8 cellular contexts compared by ENCODE assay signal in the genomic region with DNA sequence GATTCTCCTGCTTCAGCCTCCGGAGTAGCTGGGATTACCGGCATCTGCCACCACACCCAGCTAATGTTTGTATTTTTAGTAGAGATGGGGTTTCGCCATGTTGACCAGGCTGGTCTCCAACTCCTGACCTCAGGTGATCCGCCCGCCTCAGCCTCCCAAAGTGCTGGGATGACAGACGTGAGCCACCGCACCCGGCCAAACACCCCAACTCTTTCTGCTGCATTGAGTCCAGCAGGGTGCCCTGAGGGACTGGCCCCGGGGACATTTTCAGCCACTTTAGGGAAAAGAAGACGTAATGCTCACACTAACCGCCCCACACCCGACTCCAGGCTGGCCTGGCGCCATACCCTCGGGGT. TPM values are rescaled to one million over a fixed set of nuclear protein-coding genes. Genes with fewer than 3 reads are reported as not detected.
DNase-seq lines count a peak whose midpoint lies in the region; ATAC-seq, FAIRE-seq and TF ChIP-seq lines count a peak whose summit lies in the region.
"Not testable (repeated sequence)": the region's sequence is repeated elsewhere in the genome, so short reads cannot be mapped to it uniquely, and the experiment has no call there.

No MANE protein-coding gene starts in this region.

- CTCF ChIA-PET in A549 (lab: Yijun Ruan, JAX) (interaction anchor here (0.6 to 11.0 kb wide), 26 partner anchors 10 to 210 kb away, joined by 3 to 158 read pairs (median 8); partner anchors contain the start of genes BAHCC1 and SLC38A10), HCT116 (lab: Charles Lee) (interaction anchor here (1.5 to 2.8 kb wide), 6 partner anchors 10 to 176 kb away, joined by 6 to 11 read pairs (median 8); partner anchors contain the start of genes BAHCC1 and SLC38A10)

- not testable (repeated sequence) for H3K9me2 ChIP-seq in HCT116 (ENCODE audit: insufficient read depth)

- TF ChIP-seq EP300 in A549 (IDR thresholded peaks at IDR 0.05), result not testable (repeated sequence)

- TSS peak; percentile 92 for BruUV-seq in HCT116 (replicated peaks; lab: Mats Ljungman, UMichigan)

- peak overlapping the region; percentile 87 for H3K4me2 ChIP-seq in A549
- H3K4me2 ChIP-seq in HCT116 (ENCODE audit: low read length), result peak overlapping the region; percentile 95

- not testable (repeated sequence) for TF ChIP-seq RAD21 in A549 (conservative IDR thresholded peaks at IDR 0.05 in 1 of 2, IDR thresholded peaks at IDR 0.05 in 1 of 2); HCT116 (IDR thresholded peaks at IDR 0.05; ENCODE audit: low read depth)

- not testable (repeated sequence) for H2AFZ ChIP-seq in HCT116 (ENCODE audit: low read depth, low read length, poor library complexity, severe bottlenecking)
- H2AFZ ChIP-seq in neuron (ENCODE audit: low read depth, low read length), result peak overlapping the region; percentile 37

- H3K4me1 ChIP-seq in A549, result peaks cover 35% of the 10 kb centered on the region
- H3K4me1 ChIP-seq in HCT116 (ENCODE audit: control insufficient read depth in 1 of 2, insufficient read depth in 2 of 2, low read length in 2 of 2), result peaks cover 33 to 37% of the 10 kb centered on the region in 2 experiments
- peaks cover 15% of the 10 kb centered on the region for H3K4me1 ChIP-seq in RWPE2 (ENCODE audit: insufficient read depth, poor library complexity, severe bottlenecking)
- peaks cover 4 to 33% (median 17%) of the 10 kb centered on the region in 12 donors for H3K4me1 ChIP-seq in heart left ventricle
- H3K4me1 ChIP-seq in right lobe of liver, result peaks cover 0 to 29% (median 8%) of the 10 kb centered on the region in 4 donors
- peaks cover 28% of the 10 kb centered on the region for H3K4me1 ChIP-seq in neuron (ENCODE audit: insufficient read depth, low read length)
- H3K4me1 ChIP-seq in spleen, result peaks cover 10 to 79% (median 38%) of the 10 kb centered on the region in 6 donors

- H3K27me3 ChIP-seq in HCT116 (ENCODE audit: insufficient read depth, low read length); RWPE2 (ENCODE audit: insufficient read depth, poor library complexity, severe bottlenecking); heart left ventricle; right lobe of liver; neuron (ENCODE audit: insufficient read depth, low read length): not testable (repeated sequence)
- H3K27me3 ChIP-seq in spleen (replicated peaks in 1 of 7), result peaks cover 0 to 32% (median 0%) of the 10 kb centered on the region in 7 donors

- not testable (repeated sequence) for FAIRE-seq in A549 (lab: Jason Lieb, UNC)

- H4K20me1 ChIP-seq in HCT116 (ENCODE audit: insufficient read depth), result not testable (repeated sequence)

- not testable (repeated sequence) for TF ChIP-seq CTCF in A549 (IDR thresholded peaks at IDR 0.05); HCT116 (IDR thresholded peaks at IDR 0.05 in 2 of 3, conservative IDR thresholded peaks at IDR 0.05 in 1 of 3; ENCODE audit: borderline replicate concordance in 1 of 3, insufficient read depth in 1 of 3, low read depth in 2 of 3, low read length in 2 of 3); RWPE2 (IDR thresholded peaks at IDR 0.05; ENCODE audit: poor library complexity, severe bottlenecking); coronary artery (IDR thresholded peaks at IDR 0.05); heart left ventricle (IDR thresholded peaks at IDR 0.05); right lobe of liver (IDR thresholded peaks at IDR 0.05); spleen (IDR thresholded peaks at IDR 0.05 in 8 of 11, conservative IDR thresholded peaks at IDR 0.05 in 3 of 11)

- H3K9ac ChIP-seq in HCT116 (ENCODE audit: low read length), result peak overlapping the region; percentile 79

- H3K27ac ChIP-seq in A549 (peak overlapping the region; percentile 82 to 91), HCT116 (ENCODE audit: low read depth, low read length) (peak overlapping the region; percentile 88), coronary artery (peak overlapping the region in 1 of 2 donors; percentile 75), heart left ventricle (peak overlapping the region; percentile 28 to 85 (median 78)), right lobe of liver (peak overlapping the region; percentile 74 to 97 (median 93)), spleen (peak overlapping the region; percentile 38 to 86 (median 73))
- H3K27ac ChIP-seq in RWPE2 (ENCODE audit: poor library complexity, severe bottlenecking), result not testable (repeated sequence)

- DNase-seq in A549 (ENCODE audit: low read depth in 1 of 2, low spot score in 1 of 2); HCT116 (ENCODE audit: low read depth, low spot score); RWPE2 (ENCODE audit: low spot score); coronary artery (ENCODE audit: low spot score); heart left ventricle; right lobe of liver; spleen: not testable (repeated sequence)

- not testable (repeated sequence) for H3K9me3 ChIP-seq in A549; HCT116 (ENCODE audit: control insufficient read depth in 1 of 2, insufficient read depth in 1 of 2, low read depth in 1 of 2, low read length in 2 of 2); RWPE2 (ENCODE audit: severe bottlenecking); heart left ventricle; right lobe of liver; neuron (ENCODE audit: low read length); spleen

- peak overlapping the region; percentile 48 for H3K4me3 ChIP-seq in A549
- peak overlapping the region; percentile 69 to 78 for H3K4me3 ChIP-seq in HCT116 (replicated peaks in 1 of 2; ENCODE audit: low read depth in 1 of 2, low read length in 2 of 2)
- peak overlapping the region; percentile 3 for H3K4me3 ChIP-seq in RWPE2 (ENCODE audit: severe bottlenecking)
- peak overlapping the region; percentile 66 for H3K4me3 ChIP-seq in coronary artery
- peak overlapping the region; percentile 5 to 62 (median 50) for H3K4me3 ChIP-seq in heart left ventricle
- peak overlapping the region; percentile 48 to 64 (median 58) for H3K4me3 ChIP-seq in right lobe of liver
- H3K4me3 ChIP-seq in neuron (ENCODE audit: low read length), result not testable (repeated sequence)
- peak overlapping the region; percentile 10 to 61 (median 28) for H3K4me3 ChIP-seq in spleen

- RAD21 ChIA-PET in HCT116 (lab: Charles Lee; ENCODE audit: low non-redundant PET in 1 of 2, low total read pairs in 2 of 2, uncharacterized antibody in 2 of 2, unreplicated experiment in 2 of 2), result interaction anchor here (1.1 to 1.5 kb wide), 4 partner anchors 14 to 164 kb away, joined by 3 read pairs; partner anchors contain the start of gene BAHCC1 (in 1 of the 2)

- not testable (repeated sequence) for H3K79me2 ChIP-seq in HCT116 (ENCODE audit: insufficient read depth, low read length)

- not testable (repeated sequence) for ATAC-seq in A549; RWPE2 (ENCODE audit: low read depth); heart left ventricle
- ATAC-seq in HCT116 (peak; percentile 45; the same call in 1 of the 2 replicates), right lobe of liver (peak; percentile 1 to 35 (median 28))

- WGBS in A549 (ENCODE audit: missing lambda C conversion rate), result 31% methylated on average over 13 of the region's 14 CpGs
- WGBS in heart left ventricle, 4 donors, result 49 to 74% (median 58%) methylated on average over 9 to 14 of the region's 14 CpGs
- WGBS in right lobe of liver (ENCODE audit: insufficient coverage, low coverage, low lambda C conversion rate, missing lambda C conversion rate), result 21% methylated on average over 8 of the region's 14 CpGs
- 52 to 70% (median 68%) methylated on average over 13 to 14 of the region's 14 CpGs for WGBS in spleen, 5 donors

- TF ChIP-seq POLR2A in A549 (IDR thresholded peaks at IDR 0.05; ENCODE audit: low read length); HCT116 (IDR thresholded peaks at IDR 0.05; ENCODE audit: borderline replicate concordance, extremely low read depth, insufficient read depth, insufficient read length); heart left ventricle (IDR thresholded peaks at IDR 0.05); right lobe of liver (IDR thresholded peaks at IDR 0.05); spleen (IDR thresholded peaks at IDR 0.05): not testable (repeated sequence)

- H3K36me3 ChIP-seq in HCT116 (ENCODE audit: control insufficient read depth in 1 of 2, insufficient read depth in 2 of 2, low read length in 2 of 2); RWPE2 (ENCODE audit: low read depth); heart left ventricle; right lobe of liver; neuron (ENCODE audit: insufficient read depth, low read length); spleen: not testable (repeated sequence)

- intact Hi-C loops in HCT116 (cut with micrococcal nuclease); right lobe of liver (cut with DNase I); spleen (cut with DNase I; ENCODE audit: low total_unique reads): not testable (repeated sequence)
- intact Hi-C loops in heart left ventricle (cut with DNase I), result loop anchor here in 3 of 10 donors (1.0 to 10.0 kb wide), 4 partner anchors 33 to 176 kb away; no protein-coding TSS in a partner anchor

- POLR2A ChIA-PET in A549 (lab: Yijun Ruan, JAX) (interaction anchor here (0.6 to 3.1 kb wide), 4 partner anchors 21 to 327 kb away, joined by 3 to 15 read pairs (median 6); partner anchors contain the start of gene BAHCC1), HCT116 (lab: Charles Lee) (interaction anchor here (1.0 to 3.2 kb wide), 7 partner anchors 14 to 163 kb away, joined by 3 to 10 read pairs (median 5); partner anchors contain the start of gene BAHCC1)

RNA-seq across cellular contexts. Expression of gene SLC38A10, which starts 13.7 kb away (rescaled TPM):
- polyA plus RNA-seq in A549 (2011; rRNA removed), result 35.8 and 49.3 TPM in 2 replicates
- polyA plus RNA-seq in A549 (2012; cell fraction: cytosol; rRNA removed), result 58.1 and 82.4 TPM in 2 replicates
- 198 and 284 TPM in 2 replicates for polyA plus RNA-seq in A549 (2012; cell fraction: nucleus; rRNA removed)
- 59.7 to 72.9 TPM (median 67.4 TPM) in 3 replicates for polyA plus RNA-seq in A549 (2017; fragmentation: RNase III; extraction: RNeasy Plus Mini Kit Qiagen cat#74134 plus additional on column Dnase treatment)
- 85.1 and 108 TPM in 2 replicates for polyA minus RNA-seq in A549 (2011; rRNA and poly(A)+ RNA removed)
- 109 TPM for total RNA-seq in HCT116 (2021; ENCODE audit: unreplicated experiment)
- 75.0 and 96.2 TPM in 2 replicates for polyA plus RNA-seq in HCT116 (2012)
- 10 to 100 TPM; 27.4 to 67.7 (median 43.1) TPM for total RNA-seq in heart left ventricle
- polyA plus RNA-seq in heart left ventricle, result 10 to 100 TPM; 48.0 to 63.3 TPM
- total RNA-seq in right lobe of liver, result 100 to 1,000 TPM in 1 of 6 experiments, 10 to 100 TPM in 5; 60.9 to 104 (median 86.1) TPM
- 100 to 1,000 TPM in 1 of 7 donors, 10 to 100 TPM in 6; 82.8 to 112 (median 95.0) TPM for total RNA-seq in spleen
- polyA plus RNA-seq in spleen, result 10 to 100 TPM; 54.9 to 85.1 (median 71.4) TPM
